In the genomic region with DNA sequence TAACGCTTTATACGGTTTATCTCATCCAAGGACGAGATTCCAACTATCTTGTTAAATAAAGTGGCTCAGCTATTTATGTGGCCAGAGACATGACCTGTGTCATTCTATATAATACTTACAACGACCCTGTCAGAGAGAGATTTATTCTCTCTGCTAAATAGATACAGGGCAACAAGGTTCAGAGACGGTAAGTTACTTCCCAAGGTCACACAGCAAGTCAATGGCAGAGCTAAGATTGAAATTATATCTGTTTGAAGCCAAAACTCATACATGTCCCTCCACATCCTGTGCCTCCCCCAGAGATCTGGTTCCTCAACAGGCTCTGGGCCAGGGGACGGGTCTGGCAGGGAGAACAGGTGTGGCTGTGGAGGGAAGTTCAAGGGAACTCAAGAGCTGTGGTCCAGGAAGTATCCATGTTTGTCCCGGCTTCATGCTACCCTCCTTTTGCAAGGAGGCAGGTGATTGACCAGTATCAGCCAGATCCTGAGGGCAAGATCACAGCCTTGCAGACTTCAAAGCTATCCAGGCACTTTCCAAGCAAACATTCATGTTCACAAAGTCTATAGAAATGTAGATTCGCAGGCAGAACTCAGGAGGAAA, we compare ENCODE assay signal across 19 cellular contexts.
DNase-seq lines count a peak whose midpoint lies in the region; ATAC-seq and TF ChIP-seq lines count a peak whose summit lies in the region.
"Had no signal": no experiment of that assay in that cellular context is flagged by ENCODE, and none has a peak within 500 bp of the region (broad histone marks: within the 10 kb centered on the region; RNA-seq: fewer than 3 reads in every experiment).

No MANE protein-coding gene starts in this region.

- H3K18ac ChIP-seq in H9 (ENCODE audit: insufficient read length, low read depth, low read length) = no peak overlapping the region

- TF ChIP-seq CTCF in right atrium auricular region (IDR thresholded peaks at IDR 0.05) = peak in 1 of 2 donors; percentile 5
- peak; percentile 13; the same call in 1 of the 2 replicates for TF ChIP-seq CTCF in PC-9 (conservative IDR thresholded peaks at IDR 0.05)
- TF ChIP-seq CTCF in glutamatergic neuron (IDR thresholded peaks at IDR 0.05; ENCODE audit: partially characterized antibody, unreplicated experiment) = peak; percentile 11
- no peak; the same call in 2 of the 3 replicates for TF ChIP-seq CTCF in H9 (conservative IDR thresholded peaks at IDR 0.05)

- H2BK15ac ChIP-seq in H9 (ENCODE audit: low read depth, low read length) = no peak overlapping the region

- H3K4me3 ChIP-seq in right atrium auricular region = no peak overlapping the region
- H3K4me3 ChIP-seq in PC-9 = no peak overlapping the region
- H3K4me3 ChIP-seq: esophagus squamous epithelium, heart right ventricle, prostate gland, sigmoid colon, thoracic aorta had no signal

- H2AFZ ChIP-seq in PC-9 (no peak overlapping the region), H9 (ENCODE audit: low read length) (no peak overlapping the region)

- H3K36me3 ChIP-seq in right atrium auricular region (no peaks in the 10 kb centered on the region), PC-9 (ENCODE audit: low read depth) (no peaks in the 10 kb centered on the region)
- H3K36me3 ChIP-seq: esophagus squamous epithelium, heart right ventricle, neutrophil, prostate gland, sigmoid colon, thoracic aorta had no signal

- ATAC-seq in HG03045 (IDR thresholded peaks at IDR 0.05; ENCODE audit: unreplicated experiment) = no peak

- H4K20me1 ChIP-seq in PC-9 (ENCODE audit: insufficient read depth) (no peaks in the 10 kb centered on the region), H9 (ENCODE audit: control insufficient read depth, insufficient read depth, insufficient read length) (no peaks in the 10 kb centered on the region)

- H2BK5ac ChIP-seq in H9 (ENCODE audit: insufficient read length, low read length) = no peak overlapping the region

- WGBS in H9 (ENCODE audit: extremely low coverage, insufficient read length, low lambda C conversion rate) = no CpG with 5 or more reads among the region's 8 CpGs

- no peaks in the 10 kb centered on the region for H3K79me2 ChIP-seq in PC-9 (ENCODE audit: low read depth)
- no peaks in the 10 kb centered on the region for H3K79me2 ChIP-seq in H9 (ENCODE audit: insufficient read depth, low read length)

- H3K4me1 Mint-ChIP-seq in glutamatergic neuron (ENCODE audit: low read depth, unreplicated experiment) (peaks cover 2% of the 10 kb centered on the region), H9 (peaks cover 4 to 5% of the 10 kb centered on the region in 2 experiments; a peak in 3 of 4 replicates)
- H3K4me1 Mint-ChIP-seq: activated naive CD8-positive, alpha-beta T cell treated with anti-CD3 and anti-CD28 coated beads, Interleukin-2, amount 10 ng/mL, durations not matched to agents 7 days and 5 days had no signal

- H3K27me3 Mint-ChIP-seq in glutamatergic neuron (ENCODE audit: unreplicated experiment) (peaks cover 1% of the 10 kb centered on the region), H9 (ENCODE audit: low read depth) (no peaks in the 10 kb centered on the region; the same call in none of the 2 replicates)
- H3K27me3 Mint-ChIP-seq: activated naive CD8-positive, alpha-beta T cell treated with anti-CD3 and anti-CD28 coated beads, Interleukin-2, amount 10 ng/mL, durations not matched to agents 7 days and 5 days; stimulated activated naive CD8-positive, alpha-beta T cell treated with anti-CD3 and anti-CD28 coated beads, Interleukin-15, amount 100 ng/mL, for 72 hours; T-helper 17 cell had no signal

- no peaks in the 10 kb centered on the region for H3K23me2 ChIP-seq in H9 (ENCODE audit: insufficient read length, low read depth, low read length, poor library complexity, severe bottlenecking)

- H2BK20ac ChIP-seq in H9 (ENCODE audit: low read depth, low read length, poor library complexity, severe bottlenecking) = no peak overlapping the region

- intact Hi-C loops in cardiac septum (cut with DNase I) (loop anchor here (1.0 to 5.0 kb wide), 3 partner anchors 370 to 498 kb away; no protein-coding TSS in a partner anchor), PC-9 (cut with micrococcal nuclease; ENCODE audit: unreplicated experiment) (loop anchor here (1.0 to 10.0 kb wide), 5 partner anchors 345 to 617 kb away; no protein-coding TSS in a partner anchor)

- BruUV-seq in PC-9 (replicated peaks; lab: Mats Ljungman, UMichigan) = no TSS peak

- H3K79me1 ChIP-seq in H9 (ENCODE audit: insufficient read depth, low read depth, low read length, poor library complexity, severe bottlenecking) = no peaks in the 10 kb centered on the region

- H3K9me3 ChIP-seq in right atrium auricular region = peaks cover 0 to 6% of the 10 kb centered on the region in 2 donors
- peaks cover 10% of the 10 kb centered on the region; the same call in 1 of the 2 replicates for H3K9me3 ChIP-seq in PC-9 (ENCODE audit: insufficient read depth, low read depth)
- H3K9me3 ChIP-seq in H9 (ENCODE audit: control insufficient read depth, low read depth, low read length) = no peaks in the 10 kb centered on the region
- H3K9me3 ChIP-seq: neutrophil, prostate gland had no signal

- no peak overlapping the region for H3K27ac Mint-ChIP-seq in glutamatergic neuron (ENCODE audit: unreplicated experiment)
- no peak overlapping the region for H3K27ac Mint-ChIP-seq in H9
- H3K27ac Mint-ChIP-seq: activated naive CD8-positive, alpha-beta T cell treated with anti-CD3 and anti-CD28 coated beads, Interleukin-2, amount 10 ng/mL, durations not matched to agents 7 days and 5 days; dendritic cell treated with granulocyte-macrophage colony-stimulating factor and Interleukin-4, amounts not matched to agents 40 ng/mL and 50 ng/mL, for 4 days had no signal

- POLR2A ChIA-PET in PC-9 (lab: Charles Lee; ENCODE audit: unreplicated experiment) = no interaction called here

- H3K27me3 ChIP-seq in right atrium auricular region = no peaks in the 10 kb centered on the region
- no peaks in the 10 kb centered on the region for H3K27me3 ChIP-seq in PC-9 (ENCODE audit: insufficient read depth, low read depth)
- H3K27me3 ChIP-seq in H9 (ENCODE audit: insufficient read depth, low read length) = no peaks in the 10 kb centered on the region
- H3K27me3 ChIP-seq: esophagus squamous epithelium, foreskin keratinocyte, heart right ventricle, neutrophil, sigmoid colon had no signal

- H3K9me3 Mint-ChIP-seq in glutamatergic neuron (ENCODE audit: unreplicated experiment) = no peaks in the 10 kb centered on the region
- H3K9me3 Mint-ChIP-seq in H9 = peaks cover 33 to 36% of the 10 kb centered on the region in 2 experiments

- no peak overlapping the region for H3K23ac ChIP-seq in H9 (ENCODE audit: insufficient read length, low read depth, low read length)

- no peak overlapping the region for H3K14ac ChIP-seq in H9 (ENCODE audit: insufficient read depth, low read length)

- H3K27ac ChIP-seq in right atrium auricular region = no peak overlapping the region
- H3K27ac ChIP-seq in PC-9 = no peak overlapping the region
- no peak overlapping the region for H3K27ac ChIP-seq in H9 (ENCODE audit: insufficient read length, low read depth, low read length)
- H3K27ac ChIP-seq: foreskin keratinocyte, neutrophil, prostate gland, sigmoid colon, thoracic aorta had no signal

- H3K4me2 ChIP-seq in PC-9 (no peak overlapping the region), H9 (ENCODE audit: insufficient read depth, insufficient read length, low read length) (no peak overlapping the region)

- no peak overlapping the region for H3K4ac ChIP-seq in H9 (ENCODE audit: low read depth, low read length)

- no peak overlapping the region for H4K91ac ChIP-seq in H9 (ENCODE audit: insufficient read length, low read depth, low read length)

- H3K4me1 ChIP-seq in right atrium auricular region = peaks cover 0 to 22% of the 10 kb centered on the region in 2 donors
- H3K4me1 ChIP-seq in PC-9 (replicated peaks; ENCODE audit: insufficient read depth) = no peaks in the 10 kb centered on the region
- H3K4me1 ChIP-seq in H9 (ENCODE audit: insufficient read depth, low read length) = no peaks in the 10 kb centered on the region
- H3K4me1 ChIP-seq: foreskin keratinocyte, prostate gland had no signal

- H4K5ac ChIP-seq in H9 (ENCODE audit: insufficient read length, low read depth, low read length) = no peak overlapping the region

- H3K56ac ChIP-seq in H9 (ENCODE audit: insufficient read length, low read depth, low read length) = no peak overlapping the region

- H3K36me3 Mint-ChIP-seq in glutamatergic neuron (ENCODE audit: unreplicated experiment) (peaks cover 9% of the 10 kb centered on the region), H9 (ENCODE audit: insufficient read depth in 1 of 3, low read depth in 3 of 3) (peaks cover 8 to 26% (median 9%) of the 10 kb centered on the region in 3 experiments; a peak in 6 of 7 replicates)
- H3K36me3 Mint-ChIP-seq: activated naive CD8-positive, alpha-beta T cell treated with anti-CD3 and anti-CD28 coated beads, Interleukin-2, amount 10 ng/mL, durations not matched to agents 7 days and 5 days had no signal

- no peak overlapping the region for H3T11ph ChIP-seq in H9 (ENCODE audit: low read length)

- H3K9me2 ChIP-seq in PC-9 (ENCODE audit: insufficient read depth) = no peaks in the 10 kb centered on the region

- H3K4me3 Mint-ChIP-seq in glutamatergic neuron (ENCODE audit: unreplicated experiment) = no peak overlapping the region
- H3K4me3 Mint-ChIP-seq in H9 = no peak overlapping the region
- H3K4me3 Mint-ChIP-seq: activated naive CD8-positive, alpha-beta T cell treated with anti-CD3 and anti-CD28 coated beads, Interleukin-2, amount 10 ng/mL, durations not matched to agents 7 days and 5 days; dendritic cell treated with granulocyte-macrophage colony-stimulating factor and Interleukin-4, amounts not matched to agents 40 ng/mL and 50 ng/mL, for 4 days; stimulated activated naive CD8-positive, alpha-beta T cell treated with anti-CD3 and anti-CD28 coated beads, Interleukin-15, amount 100 ng/mL, for 72 hours had no signal

- no peak overlapping the region for H3K9ac ChIP-seq in H9 (ENCODE audit: extremely low read depth, insufficient read length, low read length)

- H4K8ac ChIP-seq in H9 (replicated peaks; ENCODE audit: insufficient read length, low read depth, low read length) = no peak overlapping the region

- no peaks in the 10 kb centered on the region for H3F3A ChIP-seq in PC-9 (ENCODE audit: insufficient read depth, low read depth)

- H2BK12ac ChIP-seq in H9 (ENCODE audit: insufficient read length, low read depth, low read length) = no peak overlapping the region

- DNase-seq in cardiac septum (ENCODE audit: low spot score) (peak; percentile 68), right atrium auricular region (ENCODE audit: low spot score) (no peak), PC-9 (no peak), glutamatergic neuron (no peak), NCI-H2227 treated with DMSO at 0.1 percent for 48 hours (lab: John Stamatoyannopoulos, UW) (no peak), H9 (no peak), inferior parietal cortex (ENCODE audit: extremely low spot score) (no peak)
- DNase-seq: esophagus squamous epithelium had no signal

- H2AK5ac ChIP-seq in H9 (ENCODE audit: insufficient read length, low read length) = no peak overlapping the region

- CTCF ChIA-PET in PC-9 (lab: Charles Lee) = interaction anchor here (0.6 to 3.5 kb wide), 2 partner anchors 543 to 554 kb away, joined by 14 to 23 read pairs; no protein-coding TSS in a partner anchor

- H2BK120ac ChIP-seq in H9 (ENCODE audit: low read depth, low read length, poor library complexity, severe bottlenecking) = no peak overlapping the region
